In the genomic region with DNA sequence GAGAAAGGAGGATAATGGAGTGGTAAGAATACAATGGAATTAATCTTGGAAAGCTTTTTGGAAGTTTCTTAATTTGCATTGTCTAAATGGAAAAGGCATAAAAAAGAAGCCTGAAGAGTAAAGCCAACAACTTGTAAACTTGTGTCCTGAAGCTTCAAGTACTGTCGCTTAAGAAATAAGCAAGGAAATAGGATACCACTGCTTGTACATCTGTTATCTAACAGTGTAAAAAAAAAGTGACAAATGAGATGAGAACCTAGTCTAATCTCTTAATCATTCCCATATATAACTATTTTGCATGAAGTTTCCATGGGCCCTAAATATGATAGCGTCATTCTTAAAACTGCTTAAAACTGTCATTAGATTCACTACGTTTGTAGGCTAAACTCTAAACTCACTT, we compare ENCODE assay signal across 20 cellular contexts.
DNase-seq lines count a peak whose midpoint lies in the region; TF ChIP-seq lines count a peak whose summit lies in the region.
"Had no signal": no experiment of that assay in that cellular context is flagged by ENCODE, and none has a peak within 500 bp of the region (broad histone marks: within the 10 kb centered on the region; RNA-seq: fewer than 3 reads in every experiment).

No MANE protein-coding gene starts in this region.

- DNase-seq in T-helper 1 cell = no peak
- DNase-seq in CD4-positive, alpha-beta memory T cell = no peak
- peak in 1 of 2 experiments; percentile 18 for DNase-seq in SJCRH30
- no peak for DNase-seq in progenitor cell of endocrine pancreas (ENCODE audit: low spot score, unreplicated experiment)
- no peak for DNase-seq in H4 (ENCODE audit: low spot score)
- DNase-seq in foreskin melanocyte = no peak
- no peak for DNase-seq in NOMO-1 (lab: John Stamatoyannopoulos, UW; ENCODE audit: unreplicated experiment in 2 of 2)
- DNase-seq: AML-193, C1 segment of cervical spinal cord, Caco-2, DMS 273 treated with DMSO at 0.1 percent for 48 hours, DMS79 treated with DMSO at 0.1 percent for 48 hours, H7, Kasumi-1, NCI-H1694 treated with DMSO at 0.1 percent for 48 hours, NCI-H226, NCI-H524 treated with DMSO at 0.1 percent for 48 hours, OCI-M1 had no signal

- CTCF ChIA-PET in CD4-positive, alpha-beta memory T cell (lab: Charles Lee; ENCODE audit: partially characterized antibody) = interaction anchor here (1.0 to 2.8 kb wide), 6 partner anchors 10 to 428 kb away, joined by 3 to 12 read pairs (median 4); no protein-coding TSS in a partner anchor

- peaks cover 8% of the 10 kb centered on the region for H3K27me3 Mint-ChIP-seq in T-helper 1 cell treated with Interleukin-12 subunit alpha and Interleukin-12 subunit beta and Interleukin-4 antibody, amounts not matched to agents 30 μg/mL and 1 μg/mL, for 36 hours (ENCODE audit: low read depth)
- no peaks in the 10 kb centered on the region for H3K27me3 Mint-ChIP-seq in CD4-positive, alpha-beta memory T cell
- peaks cover 5% of the 10 kb centered on the region for H3K27me3 Mint-ChIP-seq in progenitor cell of endocrine pancreas

- no peak for TF ChIP-seq CTCF in progenitor cell of endocrine pancreas (IDR thresholded peaks at IDR 0.05; ENCODE audit: unreplicated experiment)

- intact Hi-C loops in CD4-positive, alpha-beta memory T cell (cut with micrococcal nuclease) = loop anchor here (2.0 kb wide), 1 partner anchor 136 kb away; no protein-coding TSS in a partner anchor

- no peaks in the 10 kb centered on the region for H3K36me3 ChIP-seq in CD4-positive, alpha-beta memory T cell (ENCODE audit: insufficient read depth, low read length)
- no peaks in the 10 kb centered on the region for H3K36me3 ChIP-seq in SJCRH30
- H3K36me3 ChIP-seq: SJSA1 had no signal

- no peak overlapping the region for H3K4me3 ChIP-seq in CD4-positive, alpha-beta memory T cell (ENCODE audit: low read length in 2 of 2)
- peak overlapping the region; percentile 36 for H3K4me3 ChIP-seq in SJCRH30
- H3K4me3 ChIP-seq: SJSA1 had no signal

- H3K27ac Mint-ChIP-seq in T-helper 1 cell treated with Interleukin-12 subunit alpha and Interleukin-12 subunit beta and Interleukin-4 antibody, amounts not matched to agents 30 μg/mL and 1 μg/mL, for 36 hours = peak overlapping the region; percentile 60
- peak overlapping the region in 5 of 7 donors; percentile 75 to 91 (median 86) for H3K27ac Mint-ChIP-seq in CD4-positive, alpha-beta memory T cell
- peak overlapping the region; percentile 63 for H3K27ac Mint-ChIP-seq in progenitor cell of endocrine pancreas

- H3K9me3 ChIP-seq in CD4-positive, alpha-beta memory T cell (ENCODE audit: control insufficient read depth in 1 of 2, low read length in 2 of 2) = no peaks in the 10 kb centered on the region
- no peaks in the 10 kb centered on the region for H3K9me3 ChIP-seq in SJCRH30 (replicated peaks)
- H3K9me3 ChIP-seq: Caco-2, SJSA1 had no signal

- H3K9me3 Mint-ChIP-seq in T-helper 1 cell treated with Interleukin-12 subunit alpha and Interleukin-12 subunit beta and Interleukin-4 antibody, amounts not matched to agents 30 μg/mL and 1 μg/mL, for 36 hours = peaks cover 7% of the 10 kb centered on the region
- H3K9me3 Mint-ChIP-seq in CD4-positive, alpha-beta memory T cell = no peaks in the 10 kb centered on the region
- H3K9me3 Mint-ChIP-seq in progenitor cell of endocrine pancreas (ENCODE audit: low read depth) = no peaks in the 10 kb centered on the region

- H3K36me3 Mint-ChIP-seq in T-helper 1 cell treated with Interleukin-12 subunit alpha and Interleukin-12 subunit beta and Interleukin-4 antibody, amounts not matched to agents 30 μg/mL and 1 μg/mL, for 36 hours (ENCODE audit: low read depth) = peaks cover 2% of the 10 kb centered on the region
- H3K36me3 Mint-ChIP-seq in CD4-positive, alpha-beta memory T cell = no peaks in the 10 kb centered on the region
- H3K36me3 Mint-ChIP-seq in progenitor cell of endocrine pancreas (ENCODE audit: insufficient read depth) = no peaks in the 10 kb centered on the region

- H3K27me3 ChIP-seq in CD4-positive, alpha-beta memory T cell (ENCODE audit: insufficient read depth, low read length) = no peaks in the 10 kb centered on the region
- H3K27me3 ChIP-seq in SJCRH30 = no peaks in the 10 kb centered on the region
- H3K27me3 ChIP-seq: SJSA1 had no signal

- no peak overlapping the region for H3K27ac ChIP-seq in CD4-positive, alpha-beta memory T cell (ENCODE audit: low read depth, low read length)
- peak overlapping the region; percentile 69; the same call in 1 of the 2 replicates for H3K27ac ChIP-seq in SJCRH30
- H3K27ac ChIP-seq: SJSA1 had no signal

- peaks cover 38% of the 10 kb centered on the region for H3K4me1 Mint-ChIP-seq in T-helper 1 cell treated with Interleukin-12 subunit alpha and Interleukin-12 subunit beta and Interleukin-4 antibody, amounts not matched to agents 30 μg/mL and 1 μg/mL, for 36 hours (ENCODE audit: low read depth)
- H3K4me1 Mint-ChIP-seq in CD4-positive, alpha-beta memory T cell = peaks cover 46 to 80% (median 59%) of the 10 kb centered on the region in 4 donors
- H3K4me1 Mint-ChIP-seq in progenitor cell of endocrine pancreas (ENCODE audit: low read depth) = peaks cover 16% of the 10 kb centered on the region

- POLR2A ChIA-PET in CD4-positive, alpha-beta memory T cell (lab: Charles Lee; ENCODE audit: partially characterized antibody) = interaction anchor here (0.9 to 4.5 kb wide), 6 partner anchors 8 to 136 kb away, joined by 4 to 88 read pairs (median 7); partner anchors contain the start of gene DYRK2

- H3K4me3 Mint-ChIP-seq in T-helper 1 cell treated with Interleukin-12 subunit alpha and Interleukin-12 subunit beta and Interleukin-4 antibody, amounts not matched to agents 30 μg/mL and 1 μg/mL, for 36 hours = no peak overlapping the region
- H3K4me3 Mint-ChIP-seq in CD4-positive, alpha-beta memory T cell = peak overlapping the region in 6 of 8 donors; percentile 31 to 74 (median 58)
- no peak overlapping the region for H3K4me3 Mint-ChIP-seq in progenitor cell of endocrine pancreas (ENCODE audit: low read depth)

- peaks cover 64% of the 10 kb centered on the region for H3K4me1 ChIP-seq in CD4-positive, alpha-beta memory T cell (ENCODE audit: insufficient read depth, low read length)
- H3K4me1 ChIP-seq in SJCRH30 = peaks cover 40% of the 10 kb centered on the region
- H3K4me1 ChIP-seq: Caco-2 had no signal

Comparison
In these comparisons a context has a peak if more than half of its experiments do, and no peak if none do; other contexts are left out.
1. H3K4me3 Mint-ChIP-seq: peak in CD4-positive, alpha-beta memory T cell (6 of 8); none in T-helper 1 cell treated with Interleukin-12 subunit alpha and Interleukin-12 subunit beta and Interleukin-4 antibody, amounts not matched to agents 30 μg/mL and 1 μg/mL, for 36 hours (single experiment) and progenitor cell of endocrine pancreas (single experiment).
2. Peak in every context shown above with its lines, with median percentiles within 50 percentile points of each other: H3K27ac Mint-ChIP-seq.